In genomic region chr14:70808023-70808401, GRCh38 we compare ENCODE assay signal across 8 cellular contexts. TPM values are rescaled to one million over a fixed set of nuclear protein-coding genes. Genes with fewer than 3 reads are reported as not detected.
DNase-seq lines count a peak whose midpoint lies in the region; ATAC-seq and TF ChIP-seq lines count a peak whose summit lies in the region.

No MANE protein-coding gene starts in this region.

- ATAC-seq in GM18873 (IDR thresholded peaks at IDR 0.05; ENCODE audit: low FRiP score, unreplicated experiment): no peak

- H3K36me3 ChIP-seq in iPS-20b (ENCODE audit: insufficient read depth, low read depth, low read length) (no peaks in the 10 kb centered on the region), testis (ENCODE audit: low read depth, missing control alignments) (no peaks in the 10 kb centered on the region)

- no peak for TF ChIP-seq POLR2A in testis (IDR thresholded peaks at IDR 0.05)

- no peaks in the 10 kb centered on the region for H3K9me3 ChIP-seq in iPS-20b (ENCODE audit: insufficient read depth, low read depth, low read length)
- H3K9me3 ChIP-seq in testis: no peaks in the 10 kb centered on the region

- H3K4me1 ChIP-seq in iPS-20b (ENCODE audit: insufficient read depth, low read length) (peaks cover 15% of the 10 kb centered on the region), testis (no peaks in the 10 kb centered on the region)

- intact Hi-C loops in testis (cut with DNase I; ENCODE audit: low total_unique reads): no loop called here

- H3K27me3 ChIP-seq in iPS-20b (ENCODE audit: insufficient read depth, low read length) (no peaks in the 10 kb centered on the region), testis (no peaks in the 10 kb centered on the region)

- H3K4me3 ChIP-seq in iPS-20b (ENCODE audit: low read length): peak overlapping the region; percentile 70
- H3K4me3 ChIP-seq in testis: peak overlapping the region in 1 of 2 donors; percentile 79

- TF ChIP-seq CTCF in testis (IDR thresholded peaks at IDR 0.05): no peak

- H3K9ac ChIP-seq in iPS-20b (ENCODE audit: low read depth, low read length): peak overlapping the region; percentile 49; the same call in 1 of the 2 replicates

- H3K27ac ChIP-seq in iPS-20b (ENCODE audit: low read length) (no peak overlapping the region), testis (no peak overlapping the region)

- 6 to 12% methylated on average over 6 of the region's 6 CpGs for WGBS in testis, 2 donors

- DNase-seq in NCI-H1436 (lab: John Stamatoyannopoulos, UW) (peak; percentile 15), NCI-H1436 treated with DMSO at 0.1 percent for 48 hours (lab: John Stamatoyannopoulos, UW) (no peak), NCI-H524 treated with DMSO at 0.1 percent for 48 hours (lab: John Stamatoyannopoulos, UW) (peak; percentile 22), testis (no peak)
- DNase-seq in activated effector memory CD4-positive, alpha-beta T cell treated with Interleukin-2 at 50 U/mL for 16 hours: peak; percentile 32
- DNase-seq in stimulated activated CD4-positive, alpha-beta T cell treated with anti-CD3 and anti-CD28 coated beads, Interleukin-4, amount 100 ng/mL, for 4 hours: peak; percentile 31 to 66

RNA-seq across cellular contexts. Expression of gene MAP3K9, which starts 1.3 kb away (rescaled TPM):
- total RNA-seq in testis: 10 to 100 TPM; 17.4 to 22.5 TPM
- polyA plus RNA-seq in testis (ENCODE audit: insufficient read depth, low read depth, low replicate concordance): 18.0 TPM

Comparison
In these comparisons a context has a peak if more than half of its experiments do, and no peak if none do; other contexts are left out.
1. DNase-seq: peak in NCI-H1436 (single experiment), NCI-H524 treated with DMSO at 0.1 percent for 48 hours (single experiment), activated effector memory CD4-positive, alpha-beta T cell treated with Interleukin-2 at 50 U/mL for 16 hours (single experiment) and stimulated activated CD4-positive, alpha-beta T cell treated with anti-CD3 and anti-CD28 coated beads, Interleukin-4, amount 100 ng/mL, for 4 hours (2 of 2); none in NCI-H1436 treated with DMSO at 0.1 percent for 48 hours (single experiment) and testis (single experiment).